ENCODE assay signal across 1 cellular context in the genomic region with DNA sequence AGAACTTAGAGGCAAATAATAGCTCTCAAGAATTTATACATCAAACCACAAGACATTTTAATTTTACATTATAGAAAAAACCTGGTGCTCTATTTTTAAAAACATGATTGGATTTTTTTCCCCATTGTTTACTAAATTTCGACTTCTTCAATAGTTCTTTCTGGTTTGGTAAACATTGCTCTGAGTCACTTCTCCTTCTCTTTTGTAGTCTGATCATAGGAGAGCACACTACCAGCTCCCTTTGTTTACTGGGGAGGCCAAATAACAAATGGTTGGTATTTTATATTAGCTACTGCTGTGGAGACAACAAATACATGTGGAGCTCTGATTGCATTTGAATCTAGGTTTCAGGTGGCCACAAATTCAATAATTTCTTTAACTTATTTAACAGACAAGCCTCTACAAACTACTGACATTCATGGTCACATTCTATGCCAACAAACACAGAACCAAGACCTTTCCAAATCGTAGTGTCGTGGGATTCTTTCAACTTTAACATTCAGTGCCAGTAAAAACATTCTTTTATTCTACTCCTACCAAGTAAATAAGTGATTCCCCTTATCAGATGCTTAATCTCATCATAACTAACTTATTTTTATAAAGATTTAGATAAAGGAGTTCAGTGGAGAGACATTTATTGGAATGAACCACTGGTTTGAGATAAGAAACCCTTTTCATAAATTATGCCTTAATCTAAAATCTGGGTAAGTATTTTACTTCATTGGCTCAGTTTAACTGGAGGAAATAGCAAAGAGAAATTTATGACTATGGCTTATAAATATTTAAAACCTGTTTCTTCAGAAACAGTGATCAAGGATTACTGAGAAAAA.
A peak's percentile ranks its signal among the peaks of the same experiment; 100 is the strongest.
TF ChIP-seq lines count a peak whose summit lies in the region.

No MANE protein-coding gene starts in this region.

TF ChIP-seq in HEK293, 187 proteins besides CTCF, POLR2A, EP300 and RAD21 (continued from another document):
- TF ChIP-seq, protein P1, sequence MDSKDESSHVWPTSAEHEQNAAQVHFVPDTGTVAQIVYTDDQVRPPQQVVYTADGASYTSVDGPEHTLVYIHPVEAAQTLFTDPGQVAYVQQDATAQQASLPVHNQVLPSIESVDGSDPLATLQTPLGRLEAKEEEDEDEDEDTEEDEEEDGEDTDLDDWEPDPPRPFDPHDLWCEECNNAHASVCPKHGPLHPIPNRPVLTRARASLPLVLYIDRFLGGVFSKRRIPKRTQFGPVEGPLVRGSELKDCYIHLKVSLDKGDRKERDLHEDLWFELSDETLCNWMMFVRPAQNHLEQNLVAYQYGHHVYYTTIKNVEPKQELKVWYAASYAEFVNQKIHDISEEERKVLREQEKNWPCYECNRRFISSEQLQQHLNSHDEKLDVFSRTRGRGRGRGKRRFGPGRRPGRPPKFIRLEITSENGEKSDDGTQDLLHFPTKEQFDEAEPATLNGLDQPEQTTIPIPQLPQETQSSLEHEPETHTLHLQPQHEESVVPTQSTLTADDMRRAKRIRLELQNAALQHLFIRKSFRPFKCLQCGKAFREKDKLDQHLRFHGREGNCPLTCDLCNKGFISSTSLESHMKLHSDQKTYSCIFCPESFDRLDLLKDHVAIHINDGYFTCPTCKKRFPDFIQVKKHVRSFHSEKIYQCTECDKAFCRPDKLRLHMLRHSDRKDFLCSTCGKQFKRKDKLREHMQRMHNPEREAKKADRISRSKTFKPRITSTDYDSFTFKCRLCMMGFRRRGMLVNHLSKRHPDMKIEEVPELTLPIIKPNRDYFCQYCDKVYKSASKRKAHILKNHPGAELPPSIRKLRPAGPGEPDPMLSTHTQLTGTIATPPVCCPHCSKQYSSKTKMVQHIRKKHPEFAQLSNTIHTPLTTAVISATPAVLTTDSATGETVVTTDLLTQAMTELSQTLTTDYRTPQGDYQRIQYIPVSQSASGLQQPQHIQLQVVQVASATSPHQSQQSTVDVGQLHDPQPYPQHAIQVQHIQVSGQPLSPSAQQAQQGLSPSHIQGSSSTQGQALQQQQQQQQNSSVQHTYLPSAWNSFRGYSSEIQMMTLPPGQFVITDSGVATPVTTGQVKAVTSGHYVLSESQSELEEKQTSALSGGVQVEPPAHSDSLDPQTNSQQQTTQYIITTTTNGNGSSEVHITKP (tag by site-specific recombination; IDR thresholded peaks at IDR 0.05), result peak; percentile 80
- TF ChIP-seq ZNF843 (tag by site-specific recombination; IDR thresholded peaks at IDR 0.05) (no peak), ZNF660 (tag by site-specific recombination; IDR thresholded peaks at IDR 0.05) (peak; percentile 86)
